Comparison of ENCODE assay signal across 1 cellular context in the genomic region with DNA sequence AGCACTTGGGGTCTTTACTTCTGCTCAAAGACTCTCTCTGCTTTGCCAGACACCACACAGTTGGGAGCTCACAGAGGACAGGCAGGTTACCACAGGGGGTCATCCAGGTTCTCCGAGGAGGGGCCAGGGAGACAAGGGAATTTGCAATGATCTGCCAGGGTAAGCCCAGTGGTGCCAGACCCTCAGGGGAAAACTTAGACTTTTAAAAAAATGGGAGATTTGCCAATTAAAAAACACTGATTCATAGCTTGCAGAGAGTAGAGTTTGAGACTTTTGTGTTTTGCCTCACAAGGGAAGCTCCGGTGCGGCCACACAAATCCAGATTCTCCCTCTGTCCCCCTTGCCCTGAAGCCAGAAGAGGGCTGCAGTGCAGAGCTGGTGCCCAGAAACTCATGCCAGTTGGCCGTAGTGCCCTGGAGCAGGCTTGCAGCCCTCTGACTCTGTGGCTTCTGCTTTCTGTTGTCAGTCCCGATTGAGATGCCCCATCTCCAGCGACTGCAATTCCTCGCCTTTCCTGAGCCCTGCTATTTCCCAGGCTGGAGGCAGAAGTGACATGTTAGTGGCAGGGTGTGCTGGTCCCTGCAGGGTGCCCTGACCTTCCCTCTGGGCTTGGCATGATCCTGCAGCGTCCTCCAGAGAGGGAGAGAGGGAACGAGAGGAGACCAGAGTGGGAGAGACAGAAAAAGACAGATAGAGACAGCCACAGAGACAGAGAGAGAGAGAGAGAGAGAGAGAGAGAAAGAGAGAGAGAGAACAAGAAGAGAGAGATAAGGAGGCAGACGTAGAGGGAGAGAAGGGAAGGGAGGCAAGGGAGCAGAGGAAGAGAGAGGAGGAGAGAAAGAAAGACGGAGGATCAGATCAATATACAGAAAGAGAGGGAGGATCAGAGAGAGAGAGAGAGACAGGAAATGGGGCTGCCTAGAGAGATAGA.
TF ChIP-seq lines count a peak whose summit lies in the region.

No MANE protein-coding gene starts in this region.

TF ChIP-seq in K562, 482 proteins besides CTCF, POLR2A, EP300 and RAD21:
- TF ChIP-seq, protein P1, sequence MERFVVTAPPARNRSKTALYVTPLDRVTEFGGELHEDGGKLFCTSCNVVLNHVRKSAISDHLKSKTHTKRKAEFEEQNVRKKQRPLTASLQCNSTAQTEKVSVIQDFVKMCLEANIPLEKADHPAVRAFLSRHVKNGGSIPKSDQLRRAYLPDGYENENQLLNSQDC (CRISPR knock-in tag; IDR thresholded peaks at IDR 0.05), result no peak
- TF ChIP-seq, protein P2, sequence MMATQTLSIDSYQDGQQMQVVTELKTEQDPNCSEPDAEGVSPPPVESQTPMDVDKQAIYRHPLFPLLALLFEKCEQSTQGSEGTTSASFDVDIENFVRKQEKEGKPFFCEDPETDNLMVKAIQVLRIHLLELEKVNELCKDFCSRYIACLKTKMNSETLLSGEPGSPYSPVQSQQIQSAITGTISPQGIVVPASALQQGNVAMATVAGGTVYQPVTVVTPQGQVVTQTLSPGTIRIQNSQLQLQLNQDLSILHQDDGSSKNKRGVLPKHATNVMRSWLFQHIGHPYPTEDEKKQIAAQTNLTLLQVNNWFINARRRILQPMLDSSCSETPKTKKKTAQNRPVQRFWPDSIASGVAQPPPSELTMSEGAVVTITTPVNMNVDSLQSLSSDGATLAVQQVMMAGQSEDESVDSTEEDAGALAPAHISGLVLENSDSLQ (IDR thresholded peaks at IDR 0.05), result 0 out of 2 replicates have a peak, but pooled peaks have one; percentile 13
- TF ChIP-seq ZNF41 (CRISPR knock-in tag; conservative IDR thresholded peaks at IDR 0.05) (no peak), KDM1A (IDR thresholded peaks at IDR 0.05) (no peak)
